In the genomic region with DNA sequence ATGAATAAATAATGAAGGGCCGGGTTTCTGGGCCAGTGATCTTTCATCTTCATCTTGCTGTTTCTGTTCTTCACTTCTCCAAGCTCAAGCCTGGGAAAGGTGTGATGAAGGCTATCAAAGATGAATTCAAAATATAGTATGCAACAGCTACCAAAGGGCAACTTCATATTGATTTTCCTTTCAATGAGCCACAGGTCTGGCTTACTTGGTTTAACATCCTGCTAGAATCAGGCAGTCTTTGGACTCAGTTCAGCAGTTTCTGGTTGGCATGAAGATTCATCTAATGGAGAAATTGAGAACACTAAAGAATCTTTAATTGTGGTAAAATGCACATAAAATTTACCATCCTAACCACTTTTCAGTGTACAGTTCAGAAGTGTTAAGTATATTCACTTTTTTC, we compare ENCODE assay signal across 27 cellular contexts.
"Had no signal": no experiment of that assay in that cellular context is flagged by ENCODE, and none has a peak within 500 bp of the region (broad histone marks: within the 10 kb centered on the region; RNA-seq: fewer than 3 reads in every experiment).

No MANE protein-coding gene starts in this region.

- H3K9me3 Mint-ChIP-seq: activated T-cell treated with anti-CD3 and anti-CD28 coated beads, Interleukin-2, amount 50 U/mL, for 72 hours; central memory CD8-positive, alpha-beta T cell had no signal

- H3K27ac Mint-ChIP-seq: activated CD4-positive, alpha-beta memory T cell treated with anti-CD3 and anti-CD28 coated beads, Interleukin-2, amount 10 ng/mL, durations not matched to agents 7 days and 5 days; activated CD4-positive, alpha-beta T cell treated with anti-CD3 and anti-CD28 coated beads, Interleukin-2, amount 10 ng/mL, durations not matched to agents 7 days and 5 days; activated naive CD8-positive, alpha-beta T cell; activated T-cell treated with anti-CD3 and anti-CD28 coated beads, Interleukin-2, amount 50 U/mL, for 24 hours; activated T-cell treated with anti-CD3 and anti-CD28 coated beads, Interleukin-2, amount 50 U/mL, for 72 hours; dendritic cell treated with granulocyte-macrophage colony-stimulating factor and Interleukin-4, amounts not matched to agents 40 ng/mL and 50 ng/mL, for 4 days; endodermal cell; T-helper 17 cell; T-helper 2 cell treated with Interferon-gamma antibody and Interleukin-4, amounts not matched to agents 5 μg/mL and 100 μg/mL, for 36 hours had no signal

- H3K36me3 ChIP-seq: brain microvascular endothelial cell had no signal

- H3K4me3 ChIP-seq: coronary artery, dorsolateral prefrontal cortex had no signal

- H3K4me1 Mint-ChIP-seq: activated CD4-positive, alpha-beta memory T cell treated with anti-CD3 and anti-CD28 coated beads, Interleukin-2, amount 10 ng/mL, durations not matched to agents 7 days and 5 days; activated CD4-positive, alpha-beta T cell treated with anti-CD3 and anti-CD28 coated beads, Interleukin-2, amount 10 ng/mL, durations not matched to agents 7 days and 5 days; central memory CD8-positive, alpha-beta T cell; endodermal cell; T-helper 17 cell had no signal

- ATAC-seq: activated T-cell treated with anti-CD3 and anti-CD28 coated beads, Interleukin-2, amount 50 U/mL, for 72 hours; esophagus mucosa; T-helper 17 cell had no signal

- H3K27me3 Mint-ChIP-seq: activated CD4-positive, alpha-beta memory T cell treated with anti-CD3 and anti-CD28 coated beads, Interleukin-2, amount 10 ng/mL, durations not matched to agents 7 days and 5 days; activated CD4-positive, alpha-beta T cell treated with anti-CD3 and anti-CD28 coated beads, Interleukin-2, amount 10 ng/mL, durations not matched to agents 7 days and 5 days; activated naive CD8-positive, alpha-beta T cell; activated T-cell treated with anti-CD3 and anti-CD28 coated beads, Interleukin-2, amount 50 U/mL, for 24 hours; central memory CD8-positive, alpha-beta T cell; T-helper 17 cell had no signal

- H3K27me3 ChIP-seq: brain microvascular endothelial cell, dorsolateral prefrontal cortex had no signal

- H3K4me3 Mint-ChIP-seq: activated CD4-positive, alpha-beta memory T cell treated with anti-CD3 and anti-CD28 coated beads, Interleukin-2, amount 10 ng/mL, durations not matched to agents 7 days and 5 days; activated CD4-positive, alpha-beta T cell treated with anti-CD3 and anti-CD28 coated beads, Interleukin-2, amount 10 ng/mL, durations not matched to agents 7 days and 5 days; activated naive CD8-positive, alpha-beta T cell; activated T-cell treated with anti-CD3 and anti-CD28 coated beads, Interleukin-2, amount 50 U/mL, for 24 hours; activated T-cell treated with anti-CD3 and anti-CD28 coated beads, Interleukin-2, amount 50 U/mL, for 72 hours; central memory CD8-positive, alpha-beta T cell; dendritic cell treated with granulocyte-macrophage colony-stimulating factor and Interleukin-4, amounts not matched to agents 40 ng/mL and 50 ng/mL, for 4 days; endodermal cell; T-helper 17 cell; T-helper 2 cell treated with Interferon-gamma antibody and Interleukin-4, amounts not matched to agents 5 μg/mL and 100 μg/mL, for 36 hours had no signal

- DNase-seq: activated CD4-positive, alpha-beta memory T cell treated with anti-CD3 and anti-CD28 coated beads, Interleukin-2, amount 10 ng/mL, durations not matched to agents 7 days and 5 days; activated CD4-positive, alpha-beta T cell treated with anti-CD3 and anti-CD28 coated beads for 1 hour; activated CD4-positive, alpha-beta T cell treated with anti-CD3 and anti-CD28 coated beads for 4 hours; activated CD4-positive, alpha-beta T cell treated with anti-CD3 and anti-CD28 coated beads, Interleukin-2, amount 10 ng/mL, durations not matched to agents 7 days and 5 days; activated CD4-positive, alpha-beta T cell treated with anti-CD3 and anti-CD28 coated beads, Interleukin-2, amount 50 U/mL, for 4 hours; activated CD8-positive, alpha-beta memory T cell treated with anti-CD3 and anti-CD28 coated beads, Interleukin-2, amount 50 U/mL, for 48 hours; activated gamma-delta T cell; activated naive CD4-positive, alpha-beta T cell; activated naive CD4-positive, alpha-beta T cell treated with anti-CD3 and anti-CD28 coated beads, Interleukin-2, amount 50 U/mL, for 16 hours; activated T-cell treated with anti-CD3 and anti-CD28 coated beads for 4 hours; activated T-cell treated with anti-CD3 and anti-CD28 coated beads, Interleukin-2, amount 50 U/mL, for 24 hours; activated T-cell treated with anti-CD3 and anti-CD28 coated beads, Interleukin-2, amount 50 U/mL, for 72 hours; amniotic stem cell; anterior cingulate cortex; brain microvascular endothelial cell; dorsolateral prefrontal cortex; effector memory CD4-positive, alpha-beta T cell; endodermal cell; foreskin fibroblast; T-helper 1 cell; T-helper 17 cell had no signal

- H3K27ac ChIP-seq: brain microvascular endothelial cell, coronary artery, dorsolateral prefrontal cortex had no signal
